1 cellular context compared by ENCODE assay signal in the genomic region with DNA sequence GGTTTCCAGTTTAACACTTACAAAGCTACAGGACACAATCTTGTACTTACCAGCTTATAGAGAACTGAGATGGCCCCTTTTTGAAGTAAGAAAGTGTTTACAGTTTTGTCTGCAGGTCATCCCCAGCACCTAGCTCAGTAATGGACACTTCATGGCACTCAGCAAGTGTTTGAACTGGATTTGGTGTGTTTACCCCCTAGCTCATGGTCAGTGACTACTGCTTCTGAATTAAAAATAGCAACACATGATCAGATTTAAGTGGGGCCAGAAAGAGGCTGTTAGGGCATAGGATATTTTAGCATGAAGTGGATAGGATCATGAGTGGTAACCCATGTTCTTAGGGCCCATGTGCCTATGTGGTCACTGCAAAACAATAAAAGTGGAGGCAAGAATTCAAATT.
TF ChIP-seq lines count a peak whose summit lies in the region.

No MANE protein-coding gene starts in this region.

TF ChIP-seq in A549, 52 proteins besides CTCF, POLR2A, EP300 and RAD21:
- TF ChIP-seq RARB (CRISPR knock-in tag; IDR thresholded peaks at IDR 0.05) (no peak), FOSB (CRISPR knock-in tag; IDR thresholded peaks at IDR 0.05) (no peak), HOXB13 (CRISPR knock-in tag; IDR thresholded peaks at IDR 0.05; ENCODE audit: low read depth) (no peak), CBX8 (IDR thresholded peaks at IDR 0.05) (no peak), NFE2L2 (conservative IDR thresholded peaks at IDR 0.05; ENCODE audit: low read length) (no peak), MYC (IDR thresholded peaks at IDR 0.05; ENCODE audit: borderline replicate concordance, low read length) (no peak), SMC3 (IDR thresholded peaks at IDR 0.05) (no peak), HDAC2 (IDR thresholded peaks at IDR 0.05) (no peak)
- TF ChIP-seq, protein P1, sequence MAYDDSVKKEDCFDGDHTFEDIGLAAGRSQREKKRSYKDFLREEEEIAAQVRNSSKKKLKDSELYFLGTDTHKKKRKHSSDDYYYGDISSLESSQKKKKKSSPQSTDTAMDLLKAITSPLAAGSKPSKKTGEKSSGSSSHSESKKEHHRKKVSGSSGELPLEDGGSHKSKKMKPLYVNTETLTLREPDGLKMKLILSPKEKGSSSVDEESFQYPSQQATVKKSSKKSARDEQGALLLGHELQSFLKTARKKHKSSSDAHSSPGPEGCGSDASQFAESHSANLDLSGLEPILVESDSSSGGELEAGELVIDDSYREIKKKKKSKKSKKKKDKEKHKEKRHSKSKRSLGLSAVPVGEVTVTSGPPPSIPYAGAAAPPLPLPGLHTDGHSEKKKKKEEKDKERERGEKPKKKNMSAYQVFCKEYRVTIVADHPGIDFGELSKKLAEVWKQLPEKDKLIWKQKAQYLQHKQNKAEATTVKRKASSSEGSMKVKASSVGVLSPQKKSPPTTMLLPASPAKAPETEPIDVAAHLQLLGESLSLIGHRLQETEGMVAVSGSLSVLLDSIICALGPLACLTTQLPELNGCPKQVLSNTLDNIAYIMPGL (CRISPR knock-in tag; IDR thresholded peaks at IDR 0.05; ENCODE audit: borderline replicate concordance), result no peak
- TF ChIP-seq, protein P2, sequence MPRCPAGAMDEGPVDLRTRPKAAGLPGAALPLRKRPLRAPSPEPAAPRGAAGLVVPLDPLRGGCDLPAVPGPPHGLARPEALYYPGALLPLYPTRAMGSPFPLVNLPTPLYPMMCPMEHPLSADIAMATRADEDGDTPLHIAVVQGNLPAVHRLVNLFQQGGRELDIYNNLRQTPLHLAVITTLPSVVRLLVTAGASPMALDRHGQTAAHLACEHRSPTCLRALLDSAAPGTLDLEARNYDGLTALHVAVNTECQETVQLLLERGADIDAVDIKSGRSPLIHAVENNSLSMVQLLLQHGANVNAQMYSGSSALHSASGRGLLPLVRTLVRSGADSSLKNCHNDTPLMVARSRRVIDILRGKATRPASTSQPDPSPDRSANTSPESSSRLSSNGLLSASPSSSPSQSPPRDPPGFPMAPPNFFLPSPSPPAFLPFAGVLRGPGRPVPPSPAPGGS (IDR thresholded peaks at IDR 0.05), result no peak
